ENCODE assay signal across 25 cellular contexts in the genomic region with DNA sequence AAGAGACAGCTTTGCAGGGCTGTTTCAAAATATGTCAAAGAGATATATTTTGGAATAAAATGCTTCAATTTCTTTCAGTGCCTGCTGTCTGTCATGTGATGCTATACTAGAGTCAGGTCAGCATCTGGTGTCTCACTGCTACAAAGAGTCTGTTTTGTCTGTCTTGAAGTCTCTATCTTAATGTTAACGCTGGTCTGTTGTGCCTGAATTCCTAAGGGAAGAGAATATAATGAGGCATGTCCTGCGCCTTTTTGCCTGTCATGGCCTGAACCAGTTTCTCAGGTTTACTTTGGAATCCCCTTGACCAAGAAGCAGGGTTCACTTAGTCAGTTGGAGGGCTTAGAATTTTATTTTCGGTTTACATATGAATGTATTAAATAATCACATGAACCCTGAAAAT.
"Had no signal": no experiment of that assay in that cellular context is flagged by ENCODE, and none has a peak within 500 bp of the region (broad histone marks: within the 10 kb centered on the region; RNA-seq: fewer than 3 reads in every experiment).

No MANE protein-coding gene starts in this region.

- H3K9me3 Mint-ChIP-seq: activated CD4-positive, alpha-beta T cell treated with anti-CD3 and anti-CD28 coated beads, Interleukin-2, amount 10 ng/mL, durations not matched to agents 24 days and 14 days; activated CD8-positive, alpha-beta T cell treated with anti-CD3 and anti-CD28 coated beads for 36 hours; activated naive CD4-positive, alpha-beta T cell treated with anti-CD3 and anti-CD28 coated beads, Interleukin-2, amount 10 ng/mL, durations not matched to agents 7 days and 5 days; memory B cell; stimulated activated naive CD8-positive, alpha-beta T cell treated with anti-CD3 and anti-CD28 coated beads, Interleukin-15, Interleukin-2, amounts not matched to agents 100 ng/mL and 50 ng/mL, for 24 hours had no signal

- H3K27me3 ChIP-seq: thyroid gland had no signal

- H3K4me1 ChIP-seq: thyroid gland had no signal

- H3K36me3 Mint-ChIP-seq: activated CD8-positive, alpha-beta memory T cell treated with anti-CD3 and anti-CD28 coated beads, Interleukin-2, amount 10 ng/mL, durations not matched to agents 7 days and 5 days; activated naive CD4-positive, alpha-beta T cell treated with anti-CD3 and anti-CD28 coated beads, Interleukin-2, amount 10 ng/mL, durations not matched to agents 7 days and 5 days; brain; memory B cell; naive B cell had no signal

- H3K27me3 Mint-ChIP-seq: activated CD4-positive, alpha-beta T cell treated with anti-CD3 and anti-CD28 coated beads, Interleukin-2, amount 10 ng/mL, durations not matched to agents 24 days and 14 days; activated CD8-positive, alpha-beta memory T cell treated with anti-CD3 and anti-CD28 coated beads, Interleukin-2, amount 10 ng/mL, durations not matched to agents 7 days and 5 days; activated CD8-positive, alpha-beta T cell treated with anti-CD3 and anti-CD28 coated beads for 36 hours; activated naive CD4-positive, alpha-beta T cell treated with anti-CD3 and anti-CD28 coated beads, Interleukin-2, amount 10 ng/mL, durations not matched to agents 7 days and 5 days; memory B cell; naive B cell; stimulated activated naive CD8-positive, alpha-beta T cell treated with anti-CD3 and anti-CD28 coated beads, Interleukin-15, Interleukin-2, amounts not matched to agents 100 ng/mL and 50 ng/mL, for 24 hours had no signal

- H3K4me3 ChIP-seq: mucosa of descending colon, thyroid gland had no signal

- H3K27ac Mint-ChIP-seq: activated CD4-positive, alpha-beta T cell treated with anti-CD3 and anti-CD28 coated beads, Interleukin-2, amount 10 ng/mL, durations not matched to agents 24 days and 14 days; activated CD8-positive, alpha-beta memory T cell treated with anti-CD3 and anti-CD28 coated beads, Interleukin-2, amount 10 ng/mL, durations not matched to agents 7 days and 5 days; activated CD8-positive, alpha-beta T cell treated with anti-CD3 and anti-CD28 coated beads for 36 hours; activated naive CD4-positive, alpha-beta T cell treated with anti-CD3 and anti-CD28 coated beads, Interleukin-2, amount 10 ng/mL, durations not matched to agents 7 days and 5 days; memory B cell; naive B cell; stimulated activated naive CD8-positive, alpha-beta T cell treated with anti-CD3 and anti-CD28 coated beads, Interleukin-15, Interleukin-2, amounts not matched to agents 100 ng/mL and 50 ng/mL, for 24 hours had no signal

- H3K4me3 Mint-ChIP-seq: activated CD4-positive, alpha-beta T cell treated with anti-CD3 and anti-CD28 coated beads, Interleukin-2, amount 10 ng/mL, durations not matched to agents 24 days and 14 days; activated CD8-positive, alpha-beta memory T cell treated with anti-CD3 and anti-CD28 coated beads, Interleukin-2, amount 10 ng/mL, durations not matched to agents 7 days and 5 days; activated CD8-positive, alpha-beta T cell treated with anti-CD3 and anti-CD28 coated beads for 36 hours; activated naive CD4-positive, alpha-beta T cell treated with anti-CD3 and anti-CD28 coated beads, Interleukin-2, amount 10 ng/mL, durations not matched to agents 7 days and 5 days; brain; memory B cell; naive B cell; stimulated activated naive CD8-positive, alpha-beta T cell treated with anti-CD3 and anti-CD28 coated beads, Interleukin-15, Interleukin-2, amounts not matched to agents 100 ng/mL and 50 ng/mL, for 24 hours had no signal

- H3K27ac ChIP-seq: thyroid gland had no signal

- H3K36me3 ChIP-seq: thyroid gland had no signal

- H3K9me3 ChIP-seq: mucosa of descending colon, thyroid gland had no signal

- ATAC-seq: activated CD4-positive, CD25-positive, alpha-beta regulatory T cell treated with anti-CD3 and anti-CD28 coated beads, Interleukin-2, amount 50 U/mL, for 24 hours; activated CD8-positive, alpha-beta memory T cell treated with anti-CD3 and anti-CD28 coated beads, Interleukin-2, amount 10 ng/mL, durations not matched to agents 7 days and 5 days; activated CD8-positive, alpha-beta T cell treated with anti-CD3 and anti-CD28 coated beads for 36 hours; esophagus mucosa; left cardiac atrium; mucosa of descending colon had no signal

- DNase-seq: activated CD4-positive, alpha-beta T cell treated with anti-CD3 and anti-CD28 coated beads, Interleukin-2, amount 10 ng/mL, durations not matched to agents 24 days and 14 days; activated CD8-positive, alpha-beta memory T cell treated with anti-CD3 and anti-CD28 coated beads, Interleukin-2, amount 10 ng/mL, durations not matched to agents 7 days and 5 days; activated CD8-positive, alpha-beta T cell treated with anti-CD3 and anti-CD28 coated beads for 36 hours; activated effector memory CD4-positive, alpha-beta T cell treated with anti-CD3 and anti-CD28 coated beads, Interleukin-2, amount 50 U/mL, for 16 hours; activated naive CD4-positive, alpha-beta T cell treated with anti-CD3 and anti-CD28 coated beads, Interleukin-2, amount 10 ng/mL, durations not matched to agents 7 days and 5 days; activated T-cell treated with anti-CD3 and anti-CD28 coated beads for 4 hours; anterior cingulate cortex; central memory CD4-positive, alpha-beta T cell; dermis blood vessel endothelial cell; effector CD8-positive, alpha-beta T cell; head of caudate nucleus; hypothalamus; left cardiac atrium; mucosa of descending colon; naive B cell; occipital lobe; retina; stimulated activated CD4-positive, alpha-beta T cell treated with anti-CD3 and anti-CD28 coated beads, Interleukin-4, amount 100 ng/mL, for 4 hours; substantia nigra; thyroid gland had no signal

- H3K4me1 Mint-ChIP-seq: activated CD4-positive, alpha-beta T cell treated with anti-CD3 and anti-CD28 coated beads, Interleukin-2, amount 10 ng/mL, durations not matched to agents 24 days and 14 days; activated CD8-positive, alpha-beta memory T cell treated with anti-CD3 and anti-CD28 coated beads, Interleukin-2, amount 10 ng/mL, durations not matched to agents 7 days and 5 days; activated naive CD4-positive, alpha-beta T cell treated with anti-CD3 and anti-CD28 coated beads, Interleukin-2, amount 10 ng/mL, durations not matched to agents 7 days and 5 days; memory B cell; naive B cell had no signal
